10 cellular contexts compared by ENCODE assay signal in genomic region chr5:172816887-172817418, GRCh38. TPM values are rescaled to one million over a fixed set of nuclear protein-coding genes. Genes with fewer than 3 reads are reported as not detected.
DNase-seq lines count a peak whose midpoint lies in the region; ATAC-seq, FAIRE-seq and TF ChIP-seq lines count a peak whose summit lies in the region.
"Had no signal": no experiment of that assay in that cellular context is flagged by ENCODE, and none has a peak within 500 bp of the region (broad histone marks: within the 10 kb centered on the region; RNA-seq: fewer than 3 reads in every experiment).

No MANE protein-coding gene starts in this region.

- no peaks in the 10 kb centered on the region for H3K79me2 ChIP-seq in keratinocyte (ENCODE audit: control insufficient read depth, insufficient read depth, low read length)

- no peaks in the 10 kb centered on the region for H3K9me1 ChIP-seq in keratinocyte (ENCODE audit: control insufficient read depth, extremely low read depth, insufficient read depth, low read length)

- peak overlapping the region; percentile 10 for H3K27ac ChIP-seq in keratinocyte (ENCODE audit: control insufficient read depth, insufficient read depth, low read length)
- no peak overlapping the region for H3K27ac ChIP-seq in testis

- no peaks in the 10 kb centered on the region for H4K20me1 ChIP-seq in keratinocyte (ENCODE audit: control insufficient read depth, extremely low read depth, insufficient read depth, low read length)

- H3K4me3 ChIP-seq in keratinocyte (ENCODE audit: control insufficient read depth in 2 of 3, extremely low read depth in 1 of 3, insufficient read depth in 2 of 3, low read depth in 1 of 3, low read length in 3 of 3) (no peak overlapping the region), testis (no peak overlapping the region), lower leg skin (ENCODE audit: low read depth, poor library complexity, severe bottlenecking) (no peak overlapping the region)

- ATAC-seq in stimulated activated naive CD8-positive, alpha-beta T cell treated with anti-CD3 and anti-CD28 coated beads, Interleukin-15, Interleukin-2, amounts not matched to agents 100 U/mL and 50 U/mL, for 24 hours, result peak; percentile 47
- no peak for ATAC-seq in stimulated activated naive CD8-positive, alpha-beta T cell treated with anti-CD3 and anti-CD28 coated beads, Interleukin-15, amount 100 ng/mL, for 72 hours
- no peak for ATAC-seq in HG03095 (IDR thresholded peaks at IDR 0.05; ENCODE audit: unreplicated experiment)
- ATAC-seq in HG02759 (IDR thresholded peaks at IDR 0.05; ENCODE audit: unreplicated experiment), result no peak

- intact Hi-C loops in testis (cut with DNase I; ENCODE audit: low total_unique reads), result no loop called here
- intact Hi-C loops in lower leg skin (cut with DNase I; ENCODE audit: low total_unique reads), result no loop called here

- no peaks in the 10 kb centered on the region for H3K36me3 ChIP-seq in keratinocyte (ENCODE audit: control insufficient read depth in 2 of 2, extremely low read depth in 1 of 2, insufficient read depth in 2 of 2, low read length in 2 of 2)
- no peaks in the 10 kb centered on the region for H3K36me3 ChIP-seq in testis (ENCODE audit: low read depth, missing control alignments)

- H2AFZ ChIP-seq in keratinocyte (ENCODE audit: control insufficient read depth, low read length), result no peak overlapping the region

- TF ChIP-seq POLR2A in testis (IDR thresholded peaks at IDR 0.05), result no peak
- TF ChIP-seq POLR2A in lower leg skin (IDR thresholded peaks at IDR 0.05), result no peak

- DNase-seq in stimulated activated naive CD8-positive, alpha-beta T cell treated with anti-CD3 and anti-CD28 coated beads, Interleukin-15, Interleukin-2, amounts not matched to agents 100 U/mL and 50 U/mL, for 24 hours, result no peak
- no peak for DNase-seq in stimulated activated naive CD8-positive, alpha-beta T cell treated with anti-CD3 and anti-CD28 coated beads, Interleukin-15, amount 100 ng/mL, for 72 hours
- DNase-seq in amniotic stem cell (lab: John Stamatoyannopoulos, UW) (peak; percentile 62), keratinocyte (ENCODE audit: low read depth, low spot score) (no peak), testis (no peak), lower leg skin (ENCODE audit: low spot score in 2 of 2) (no peak)
- DNase-seq: Calu3, T-helper 9 cell had no signal

- H3K27me3 Mint-ChIP-seq in stimulated activated naive CD8-positive, alpha-beta T cell treated with anti-CD3 and anti-CD28 coated beads, Interleukin-15, amount 100 ng/mL, for 72 hours, result no peaks in the 10 kb centered on the region

- no peak for TF ChIP-seq CTCF in keratinocyte (optimal IDR thresholded peaks at IDR 0.05 in 1 of 3, IDR thresholded peaks at IDR 0.05 in 1 of 3, conservative IDR thresholded peaks at IDR 0.05 in 1 of 3; ENCODE audit: extremely low read depth in 1 of 3, insufficient read depth in 2 of 3, low read length in 3 of 3)
- no peak for TF ChIP-seq CTCF in testis (IDR thresholded peaks at IDR 0.05)
- no peak for TF ChIP-seq CTCF in lower leg skin (IDR thresholded peaks at IDR 0.05)

- H3K9ac ChIP-seq in keratinocyte (ENCODE audit: control insufficient read depth, extremely low read depth, insufficient read depth, low read length), result no peak overlapping the region

- H3K27ac Mint-ChIP-seq in stimulated activated naive CD8-positive, alpha-beta T cell treated with anti-CD3 and anti-CD28 coated beads, Interleukin-15, amount 100 ng/mL, for 72 hours, result no peak overlapping the region

- H3K4me1 ChIP-seq in keratinocyte (ENCODE audit: control insufficient read depth, extremely low read depth, insufficient read depth, low read length), result peaks cover 35% of the 10 kb centered on the region
- H3K4me1 ChIP-seq in testis, result peaks cover 12% of the 10 kb centered on the region

- H3K9me3 ChIP-seq in keratinocyte (ENCODE audit: control insufficient read depth, low read depth, low read length) (no peaks in the 10 kb centered on the region), testis (no peaks in the 10 kb centered on the region)

- peak overlapping the region; percentile 27 for H3K4me2 ChIP-seq in keratinocyte (ENCODE audit: control insufficient read depth, extremely low read depth, insufficient read depth, low read depth, low read length)

- 43 to 47% methylated on average over 4 of the region's 4 CpGs for WGBS in testis, 2 donors
- 15 to 32% methylated on average over 4 of the region's 4 CpGs for WGBS in lower leg skin, 2 donors

- dilution Hi-C loops in keratinocyte (cut with MboI; ENCODE audit: extremely low pct_ligation_motif_present, low sequenced_read_pairs), result no loop called here

- no peaks in the 10 kb centered on the region for H3K27me3 ChIP-seq in keratinocyte (ENCODE audit: control insufficient read depth, extremely low read depth, insufficient read depth, low read length)
- H3K27me3 ChIP-seq in testis, result no peaks in the 10 kb centered on the region

- H3K4me3 Mint-ChIP-seq in stimulated activated naive CD8-positive, alpha-beta T cell treated with anti-CD3 and anti-CD28 coated beads, Interleukin-15, amount 100 ng/mL, for 72 hours, result no peak overlapping the region

- H3K4me1 Mint-ChIP-seq in stimulated activated naive CD8-positive, alpha-beta T cell treated with anti-CD3 and anti-CD28 coated beads, Interleukin-15, amount 100 ng/mL, for 72 hours, result peaks cover 12% of the 10 kb centered on the region

- H3K9me3 Mint-ChIP-seq in stimulated activated naive CD8-positive, alpha-beta T cell treated with anti-CD3 and anti-CD28 coated beads, Interleukin-15, amount 100 ng/mL, for 72 hours, result no peaks in the 10 kb centered on the region

- peak; percentile 99 for FAIRE-seq in keratinocyte (lab: Jason Lieb, UNC)

RNA-seq across cellular contexts. Expression of gene ERGIC1, which starts 17.1 kb away (rescaled TPM):
- polyA plus RNA-seq in keratinocyte (89.5 to 105 TPM (median 93.4 TPM) in 3 replicates), testis (ENCODE audit: insufficient read depth, low read depth, low replicate concordance) (94.1 TPM)
- 25.2 TPM for polyA plus RNA-seq in keratinocyte (2011; ENCODE audit: low read depth)
- 92.4 and 115 TPM in 2 replicates for polyA plus RNA-seq in keratinocyte (2011; cell fraction: cytosol; rRNA removed)
- 48.2 and 60.3 TPM in 2 replicates for polyA plus RNA-seq in keratinocyte (2011; cell fraction: nucleus; rRNA removed)
- polyA plus RNA-seq in keratinocyte (2012; ENCODE audit: low replicate concordance), result 51.3 and 98.7 TPM in 2 replicates
- polyA minus RNA-seq in keratinocyte, result 162 to 220 TPM (median 183 TPM) in 3 replicates
- polyA minus RNA-seq in keratinocyte (2011; cell fraction: cytosol; rRNA and poly(A)+ RNA removed), result 102 TPM
- polyA minus RNA-seq in keratinocyte (2011; cell fraction: nucleus; rRNA and poly(A)+ RNA removed), result 34.2 and 59.5 TPM in 2 replicates
- total RNA-seq in testis (10 to 100 TPM; 89.8 to 100.0 TPM), lower leg skin (100 to 1,000 TPM in 1 of 4 donors, 10 to 100 TPM in 3; 62.9 to 114 (median 82.6) TPM)

RNA-seq across cellular contexts. Expression of gene DUSP1, which starts 46.0 kb away (rescaled TPM):
- polyA plus RNA-seq in keratinocyte (10.4 to 303 TPM (median 174 TPM) in 3 replicates), testis (ENCODE audit: insufficient read depth, low read depth, low replicate concordance) (86.2 TPM)
- 68.7 TPM for polyA plus RNA-seq in keratinocyte (2011; ENCODE audit: low read depth)
- 98.5 and 108 TPM in 2 replicates for polyA plus RNA-seq in keratinocyte (2011; cell fraction: cytosol; rRNA removed)
- polyA plus RNA-seq in keratinocyte (2011; cell fraction: nucleus; rRNA removed), result 553 and 700 TPM in 2 replicates
- 7.0 and 200 TPM in 2 replicates for polyA plus RNA-seq in keratinocyte (2012; ENCODE audit: low replicate concordance)
- polyA minus RNA-seq in keratinocyte, result 17.6 to 194 TPM (median 125 TPM) in 3 replicates
- polyA minus RNA-seq in keratinocyte (2011; cell fraction: cytosol; rRNA and poly(A)+ RNA removed), result 131 TPM
- polyA minus RNA-seq in keratinocyte (2011; cell fraction: nucleus; rRNA and poly(A)+ RNA removed), result 374 and 410 TPM in 2 replicates
- total RNA-seq in testis (100 to 1,000 TPM; 159 to 172 TPM), lower leg skin (1,000 to 10,000 TPM in 3 of 4 donors, 100 to 1,000 TPM in 1; 811 to 2,389 (median 1,820) TPM)

Comparison
In these comparisons a context has a peak if more than half of its experiments do, and no peak if none do; other contexts are left out.
1. RNA of gene DUSP1, which starts 46.0 kb away (total RNA-seq): 811 to 2,389 TPM in lower leg skin; 159 to 172 TPM in testis; every median in the first group is over 4 times any median in the second.